ENCODE assay signal across 8 cellular contexts in genomic region chr11:14519692-14520085, GRCh38. TPM values are rescaled to one million over a fixed set of nuclear protein-coding genes. Genes with fewer than 3 reads are reported as not detected.
DNase-seq lines count a peak whose midpoint lies in the region; ATAC-seq, FAIRE-seq and TF ChIP-seq lines count a peak whose summit lies in the region.

No MANE protein-coding gene starts in this region.

- H3K4me3 ChIP-seq in NB4 (ENCODE audit: low read depth, low read length) (peak overlapping the region; percentile 99), astrocyte (ENCODE audit: insufficient read depth, low read depth, low read length) (peak overlapping the region; percentile 98), thymus (ENCODE audit: low read length) (peak overlapping the region; percentile 79)

- H3K27me3 ChIP-seq in astrocyte (ENCODE audit: insufficient read depth, low read length) = no peaks in the 10 kb centered on the region
- no peaks in the 10 kb centered on the region for H3K27me3 ChIP-seq in thymus (ENCODE audit: control insufficient read depth, insufficient read depth)

- H3K27ac ChIP-seq in astrocyte (ENCODE audit: low read depth, low read length) (peak overlapping the region; percentile 96), thymus (ENCODE audit: low read depth) (peak overlapping the region; percentile 75)

- H3K36me3 ChIP-seq in astrocyte (ENCODE audit: insufficient read depth, low read length) = peaks cover 20% of the 10 kb centered on the region
- peaks cover 12% of the 10 kb centered on the region for H3K36me3 ChIP-seq in thymus (ENCODE audit: control insufficient read depth, insufficient read depth)

- peaks cover 1% of the 10 kb centered on the region for H3K36me3 Mint-ChIP-seq in astrocyte (ENCODE audit: low read depth, unreplicated experiment)

- H3K27ac Mint-ChIP-seq in astrocyte (ENCODE audit: unreplicated experiment) = peak overlapping the region; percentile 98

- no peak for TF ChIP-seq POLR2A in NB4 (IDR thresholded peaks at IDR 0.05; ENCODE audit: extremely low read depth, insufficient read length)

- H2AFZ ChIP-seq in astrocyte (ENCODE audit: low read depth, low read length) = peak overlapping the region; percentile 89

- peak; percentile 61 for ATAC-seq in left lobe of liver

- DNase-seq in NCI-H1092 treated with DMSO at 0.1 percent for 48 hours (lab: John Stamatoyannopoulos, UW) = peak; percentile 64
- no peak for DNase-seq in NCI-H1092 (lab: John Stamatoyannopoulos, UW)
- DNase-seq in H4 (ENCODE audit: low spot score) = peak; percentile 23
- no peak for DNase-seq in NB4 (ENCODE audit: low read depth)
- no peak for DNase-seq in astrocyte (ENCODE audit: low read depth)
- no peak for DNase-seq in left lobe of liver (ENCODE audit: low spot score)
- no peak for DNase-seq in GM20000 (ENCODE audit: low spot score)

- H3K4me1 ChIP-seq in astrocyte (ENCODE audit: insufficient read depth, low read length) (peaks cover 5% of the 10 kb centered on the region), thymus (ENCODE audit: control insufficient read depth, insufficient read depth, low read length) (peaks cover 6% of the 10 kb centered on the region)

- H3K4me1 Mint-ChIP-seq in astrocyte (ENCODE audit: low read depth, unreplicated experiment) = peaks cover 8% of the 10 kb centered on the region

- TF ChIP-seq CTCF in NB4 (IDR thresholded peaks at IDR 0.05; ENCODE audit: low read depth, low read length) (no peak), astrocyte (IDR thresholded peaks at IDR 0.05; ENCODE audit: insufficient read depth, low read depth, low read length) (no peak), GM20000 (IDR thresholded peaks at IDR 0.05; ENCODE audit: extremely low read depth, missing control alignments) (no peak)

- WGBS in thymus = under 1% methylated on average over 13 of the region's 13 CpGs

- H3K79me2 ChIP-seq in astrocyte (ENCODE audit: insufficient read depth, low read length) = peaks cover 44% of the 10 kb centered on the region

- H4K20me1 ChIP-seq in astrocyte (ENCODE audit: insufficient read depth, low read length) = peaks cover 15% of the 10 kb centered on the region

- FAIRE-seq in astrocyte (lab: Jason Lieb, UNC) = no peak

- H3K9me3 ChIP-seq in astrocyte (ENCODE audit: insufficient read depth, low read depth, low read length) = no peaks in the 10 kb centered on the region
- no peaks in the 10 kb centered on the region for H3K9me3 ChIP-seq in thymus (ENCODE audit: control insufficient read depth)

- peak overlapping the region; percentile 98 for H3K4me2 ChIP-seq in astrocyte (ENCODE audit: low read length)

- H3K4me3 Mint-ChIP-seq in astrocyte (ENCODE audit: unreplicated experiment) = peak overlapping the region; percentile 95

- H3K27me3 Mint-ChIP-seq in astrocyte (ENCODE audit: low read depth, unreplicated experiment) = no peaks in the 10 kb centered on the region

- no peaks in the 10 kb centered on the region for H3K9me3 Mint-ChIP-seq in astrocyte (ENCODE audit: unreplicated experiment)

- H3K9ac ChIP-seq in astrocyte (ENCODE audit: low read length) = peak overlapping the region; percentile 99

RNA-seq across cellular contexts. Expression of gene PSMA1, which starts 0.5 kb away (rescaled TPM):
- 566 and 642 TPM in 2 replicates for total RNA-seq in H4 (2014; rRNA removed; shearing (Covaris generic))
- total RNA-seq in astrocyte (152 and 164 TPM in 2 replicates), left lobe of liver (63.9 TPM)
- 309 TPM for polyA plus RNA-seq in thymus

RNA-seq across cellular contexts. Expression of gene COPB1, which starts 20.1 kb away (rescaled TPM):
- 319 and 353 TPM in 2 replicates for total RNA-seq in H4 (2014; rRNA removed; shearing (Covaris generic))
- total RNA-seq in astrocyte = 223 and 236 TPM in 2 replicates
- total RNA-seq in left lobe of liver = 40.8 TPM
- polyA plus RNA-seq in thymus = 79.7 TPM

Comparison
In these comparisons a context has a peak if more than half of its experiments do, and no peak if none do; other contexts are left out.
1. DNase-seq: peak in NCI-H1092 treated with DMSO at 0.1 percent for 48 hours (single experiment) and H4 (single experiment); none in NCI-H1092 (single experiment), NB4 (single experiment), astrocyte (single experiment), left lobe of liver (single experiment) and GM20000 (single experiment).
2. Peak in every context shown above with its lines, with median percentiles within 50 percentile points of each other: H3K4me3 ChIP-seq.